1 cellular context compared by ENCODE assay signal in the genomic region with DNA sequence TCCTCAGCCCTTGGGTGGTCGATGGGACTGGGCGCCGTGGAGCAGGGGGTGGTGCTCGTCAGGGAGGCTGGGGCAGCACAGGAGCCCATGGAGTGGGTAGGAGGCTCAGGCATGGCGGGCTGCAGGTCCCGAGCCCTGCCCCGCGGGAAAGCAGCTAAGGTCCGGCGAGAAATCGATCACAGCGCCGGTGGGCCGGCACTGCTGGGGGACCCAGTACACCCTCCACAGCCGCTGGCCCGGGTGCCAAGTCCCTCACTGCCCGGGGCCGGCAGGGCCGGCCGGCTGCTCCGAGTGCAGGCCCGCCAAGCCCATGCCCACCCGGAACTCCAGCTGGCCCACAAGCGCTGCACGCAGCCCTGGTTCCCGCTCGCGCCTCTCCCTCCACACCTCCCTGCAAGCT. TPM values are rescaled to one million over a fixed set of nuclear protein-coding genes. Genes with fewer than 3 reads are reported as not detected.
"Had no signal": no experiment of that assay in that cellular context is flagged by ENCODE, and none has a peak within 500 bp of the region (broad histone marks: within the 10 kb centered on the region; RNA-seq: fewer than 3 reads in every experiment).

No MANE protein-coding gene starts in this region.

RNA-seq across cellular contexts. Expression of gene CCBE1, which starts 16.9 kb away (rescaled TPM):
- total RNA-seq: H4 had no signal
